1 cellular context compared by ENCODE assay signal in the genomic region with DNA sequence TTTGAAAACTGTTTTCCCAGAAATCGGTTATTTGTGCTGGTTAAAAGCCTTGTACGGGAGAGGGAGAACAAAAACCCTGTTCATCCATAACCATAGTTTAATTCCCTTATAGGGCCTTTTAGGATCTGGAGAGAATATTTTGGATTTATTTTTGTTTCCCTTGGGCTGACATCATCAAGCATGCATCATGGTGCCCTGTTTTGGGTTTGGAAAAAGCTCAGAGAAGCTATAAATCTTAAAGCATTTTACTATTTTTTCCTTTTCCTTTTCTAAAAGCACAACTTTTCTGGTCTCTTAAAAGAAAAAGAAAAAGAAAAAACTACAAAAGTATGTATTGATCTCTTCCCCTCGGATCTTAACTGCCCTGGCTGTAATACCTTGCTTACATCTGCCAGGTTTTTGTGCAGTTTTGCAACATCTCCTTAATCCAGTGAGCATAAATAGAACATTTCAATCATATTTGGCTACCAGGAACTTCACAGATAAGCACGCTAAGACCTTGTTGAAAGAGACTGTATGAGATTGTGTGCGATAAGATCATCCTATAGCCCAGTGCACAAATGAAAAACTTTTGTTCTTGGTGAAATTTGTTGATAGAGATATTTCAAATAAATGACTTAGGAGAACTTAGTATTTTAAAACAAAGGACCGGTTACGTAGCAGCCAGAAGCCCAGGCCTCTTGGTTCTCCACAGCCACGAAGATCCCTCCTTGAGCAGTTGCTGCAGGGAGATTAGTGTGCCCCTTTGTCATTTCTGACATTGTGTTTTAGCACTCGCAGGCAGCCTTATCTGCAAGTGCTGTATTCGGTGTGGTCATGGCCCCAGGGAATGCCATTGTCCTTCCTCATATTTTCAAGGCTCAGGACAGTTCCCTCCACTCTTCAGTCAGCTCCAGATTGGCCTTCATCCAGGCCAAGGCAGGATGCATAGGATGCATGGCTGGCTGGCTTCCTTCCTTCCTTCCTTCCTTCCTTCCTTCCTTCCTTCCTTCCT.
TF ChIP-seq lines count a peak whose summit lies in the region.

No MANE protein-coding gene starts in this region.

TF ChIP-seq in K562, 482 proteins besides CTCF, POLR2A, EP300 and RAD21 (continued from another document):
- TF ChIP-seq CBFA2T2 (conservative IDR thresholded peaks at IDR 0.05): peak; percentile 70
- peak; percentile 55; the same call in 1 of the 2 replicates for TF ChIP-seq TAL1 (IDR thresholded peaks at IDR 0.05)
- TF ChIP-seq ZBTB17 (CRISPR knock-in tag; IDR thresholded peaks at IDR 0.05): peak; percentile 12; the same call in 1 of the 2 replicates
- TF ChIP-seq POLR2AphosphoS5 (IDR thresholded peaks at IDR 0.05; ENCODE audit: control insufficient read depth, insufficient read depth, low read depth, low read length): peak; percentile 50
- no peak for TF ChIP-seq JUND (IDR thresholded peaks at IDR 0.05; ENCODE audit: borderline replicate concordance, low read depth, low read length)
- peak; percentile 48; the same call in 1 of the 3 replicates for TF ChIP-seq JUND (tag; IDR thresholded peaks at IDR 0.05; ENCODE audit: borderline replicate concordance, low read depth, low read length)
- TF ChIP-seq DPF2 (IDR thresholded peaks at IDR 0.05): peak; percentile 69
- no peak for TF ChIP-seq MBD2 (IDR thresholded peaks at IDR 0.05; ENCODE audit: borderline replicate concordance, low read depth)
- TF ChIP-seq POLR3A (IDR thresholded peaks at IDR 0.05; ENCODE audit: borderline replicate concordance, extremely low read depth, insufficient read depth, insufficient read length): peak; percentile 3
- TF ChIP-seq, protein P1, sequence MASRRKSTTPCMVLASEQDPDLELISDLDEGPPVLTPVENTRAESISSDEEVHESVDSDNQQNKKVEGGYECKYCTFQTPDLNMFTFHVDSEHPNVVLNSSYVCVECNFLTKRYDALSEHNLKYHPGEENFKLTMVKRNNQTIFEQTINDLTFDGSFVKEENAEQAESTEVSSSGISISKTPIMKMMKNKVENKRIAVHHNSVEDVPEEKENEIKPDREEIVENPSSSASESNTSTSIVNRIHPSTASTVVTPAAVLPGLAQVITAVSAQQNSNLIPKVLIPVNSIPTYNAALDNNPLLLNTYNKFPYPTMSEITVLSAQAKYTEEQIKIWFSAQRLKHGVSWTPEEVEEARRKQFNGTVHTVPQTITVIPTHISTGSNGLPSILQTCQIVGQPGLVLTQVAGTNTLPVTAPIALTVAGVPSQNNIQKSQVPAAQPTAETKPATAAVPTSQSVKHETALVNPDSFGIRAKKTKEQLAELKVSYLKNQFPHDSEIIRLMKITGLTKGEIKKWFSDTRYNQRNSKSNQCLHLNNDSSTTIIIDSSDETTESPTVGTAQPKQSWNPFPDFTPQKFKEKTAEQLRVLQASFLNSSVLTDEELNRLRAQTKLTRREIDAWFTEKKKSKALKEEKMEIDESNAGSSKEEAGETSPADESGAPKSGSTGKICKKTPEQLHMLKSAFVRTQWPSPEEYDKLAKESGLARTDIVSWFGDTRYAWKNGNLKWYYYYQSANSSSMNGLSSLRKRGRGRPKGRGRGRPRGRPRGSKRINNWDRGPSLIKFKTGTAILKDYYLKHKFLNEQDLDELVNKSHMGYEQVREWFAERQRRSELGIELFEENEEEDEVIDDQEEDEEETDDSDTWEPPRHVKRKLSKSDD (conservative IDR thresholded peaks at IDR 0.05; ENCODE audit: low read length): no peak
- peak; percentile 13; the same call in 1 of the 2 replicates for TF ChIP-seq ZNF324 (CRISPR knock-in tag; IDR thresholded peaks at IDR 0.05)
- TF ChIP-seq NCOR1 (IDR thresholded peaks at IDR 0.05): peak; percentile 57
- TF ChIP-seq, protein P2, sequence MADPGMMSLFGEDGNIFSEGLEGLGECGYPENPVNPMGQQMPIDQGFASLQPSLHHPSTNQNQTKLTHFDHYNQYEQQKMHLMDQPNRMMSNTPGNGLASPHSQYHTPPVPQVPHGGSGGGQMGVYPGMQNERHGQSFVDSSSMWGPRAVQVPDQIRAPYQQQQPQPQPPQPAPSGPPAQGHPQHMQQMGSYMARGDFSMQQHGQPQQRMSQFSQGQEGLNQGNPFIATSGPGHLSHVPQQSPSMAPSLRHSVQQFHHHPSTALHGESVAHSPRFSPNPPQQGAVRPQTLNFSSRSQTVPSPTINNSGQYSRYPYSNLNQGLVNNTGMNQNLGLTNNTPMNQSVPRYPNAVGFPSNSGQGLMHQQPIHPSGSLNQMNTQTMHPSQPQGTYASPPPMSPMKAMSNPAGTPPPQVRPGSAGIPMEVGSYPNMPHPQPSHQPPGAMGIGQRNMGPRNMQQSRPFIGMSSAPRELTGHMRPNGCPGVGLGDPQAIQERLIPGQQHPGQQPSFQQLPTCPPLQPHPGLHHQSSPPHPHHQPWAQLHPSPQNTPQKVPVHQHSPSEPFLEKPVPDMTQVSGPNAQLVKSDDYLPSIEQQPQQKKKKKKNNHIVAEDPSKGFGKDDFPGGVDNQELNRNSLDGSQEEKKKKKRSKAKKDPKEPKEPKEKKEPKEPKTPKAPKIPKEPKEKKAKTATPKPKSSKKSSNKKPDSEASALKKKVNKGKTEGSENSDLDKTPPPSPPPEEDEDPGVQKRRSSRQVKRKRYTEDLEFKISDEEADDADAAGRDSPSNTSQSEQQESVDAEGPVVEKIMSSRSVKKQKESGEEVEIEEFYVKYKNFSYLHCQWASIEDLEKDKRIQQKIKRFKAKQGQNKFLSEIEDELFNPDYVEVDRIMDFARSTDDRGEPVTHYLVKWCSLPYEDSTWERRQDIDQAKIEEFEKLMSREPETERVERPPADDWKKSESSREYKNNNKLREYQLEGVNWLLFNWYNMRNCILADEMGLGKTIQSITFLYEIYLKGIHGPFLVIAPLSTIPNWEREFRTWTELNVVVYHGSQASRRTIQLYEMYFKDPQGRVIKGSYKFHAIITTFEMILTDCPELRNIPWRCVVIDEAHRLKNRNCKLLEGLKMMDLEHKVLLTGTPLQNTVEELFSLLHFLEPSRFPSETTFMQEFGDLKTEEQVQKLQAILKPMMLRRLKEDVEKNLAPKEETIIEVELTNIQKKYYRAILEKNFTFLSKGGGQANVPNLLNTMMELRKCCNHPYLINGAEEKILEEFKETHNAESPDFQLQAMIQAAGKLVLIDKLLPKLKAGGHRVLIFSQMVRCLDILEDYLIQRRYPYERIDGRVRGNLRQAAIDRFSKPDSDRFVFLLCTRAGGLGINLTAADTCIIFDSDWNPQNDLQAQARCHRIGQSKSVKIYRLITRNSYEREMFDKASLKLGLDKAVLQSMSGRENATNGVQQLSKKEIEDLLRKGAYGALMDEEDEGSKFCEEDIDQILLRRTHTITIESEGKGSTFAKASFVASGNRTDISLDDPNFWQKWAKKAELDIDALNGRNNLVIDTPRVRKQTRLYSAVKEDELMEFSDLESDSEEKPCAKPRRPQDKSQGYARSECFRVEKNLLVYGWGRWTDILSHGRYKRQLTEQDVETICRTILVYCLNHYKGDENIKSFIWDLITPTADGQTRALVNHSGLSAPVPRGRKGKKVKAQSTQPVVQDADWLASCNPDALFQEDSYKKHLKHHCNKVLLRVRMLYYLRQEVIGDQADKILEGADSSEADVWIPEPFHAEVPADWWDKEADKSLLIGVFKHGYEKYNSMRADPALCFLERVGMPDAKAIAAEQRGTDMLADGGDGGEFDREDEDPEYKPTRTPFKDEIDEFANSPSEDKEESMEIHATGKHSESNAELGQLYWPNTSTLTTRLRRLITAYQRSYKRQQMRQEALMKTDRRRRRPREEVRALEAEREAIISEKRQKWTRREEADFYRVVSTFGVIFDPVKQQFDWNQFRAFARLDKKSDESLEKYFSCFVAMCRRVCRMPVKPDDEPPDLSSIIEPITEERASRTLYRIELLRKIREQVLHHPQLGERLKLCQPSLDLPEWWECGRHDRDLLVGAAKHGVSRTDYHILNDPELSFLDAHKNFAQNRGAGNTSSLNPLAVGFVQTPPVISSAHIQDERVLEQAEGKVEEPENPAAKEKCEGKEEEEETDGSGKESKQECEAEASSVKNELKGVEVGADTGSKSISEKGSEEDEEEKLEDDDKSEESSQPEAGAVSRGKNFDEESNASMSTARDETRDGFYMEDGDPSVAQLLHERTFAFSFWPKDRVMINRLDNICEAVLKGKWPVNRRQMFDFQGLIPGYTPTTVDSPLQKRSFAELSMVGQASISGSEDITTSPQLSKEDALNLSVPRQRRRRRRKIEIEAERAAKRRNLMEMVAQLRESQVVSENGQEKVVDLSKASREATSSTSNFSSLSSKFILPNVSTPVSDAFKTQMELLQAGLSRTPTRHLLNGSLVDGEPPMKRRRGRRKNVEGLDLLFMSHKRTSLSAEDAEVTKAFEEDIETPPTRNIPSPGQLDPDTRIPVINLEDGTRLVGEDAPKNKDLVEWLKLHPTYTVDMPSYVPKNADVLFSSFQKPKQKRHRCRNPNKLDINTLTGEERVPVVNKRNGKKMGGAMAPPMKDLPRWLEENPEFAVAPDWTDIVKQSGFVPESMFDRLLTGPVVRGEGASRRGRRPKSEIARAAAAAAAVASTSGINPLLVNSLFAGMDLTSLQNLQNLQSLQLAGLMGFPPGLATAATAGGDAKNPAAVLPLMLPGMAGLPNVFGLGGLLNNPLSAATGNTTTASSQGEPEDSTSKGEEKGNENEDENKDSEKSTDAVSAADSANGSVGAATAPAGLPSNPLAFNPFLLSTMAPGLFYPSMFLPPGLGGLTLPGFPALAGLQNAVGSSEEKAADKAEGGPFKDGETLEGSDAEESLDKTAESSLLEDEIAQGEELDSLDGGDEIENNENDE (IDR thresholded peaks at IDR 0.05; ENCODE audit: low read depth, low read length): no peak
- TF ChIP-seq SOX6 (IDR thresholded peaks at IDR 0.05): peak; percentile 97
- peak; percentile 77 for TF ChIP-seq GATA2 (CRISPR knock-in tag; IDR thresholded peaks at IDR 0.05)
- peak in 1 of 2 experiments; percentile 36; a peak in 1 of 4 replicates for TF ChIP-seq RCOR1 (IDR thresholded peaks at IDR 0.05; ENCODE audit: borderline replicate concordance in 1 of 2, low read depth in 2 of 2, low read length in 2 of 2)
- TF ChIP-seq RFX5 (IDR thresholded peaks at IDR 0.05; ENCODE audit: low read depth, low read length): no peak
- TF ChIP-seq HDAC2 (IDR thresholded peaks at IDR 0.05): 0 out of 2 replicates have a peak, but pooled peaks have one; percentile 42
- 0 out of 2 replicates have a peak, but pooled peaks have one; percentile 14 for TF ChIP-seq TCF7 (IDR thresholded peaks at IDR 0.05; ENCODE audit: borderline replicate concordance)
- no peak for TF ChIP-seq BRF1 (IDR thresholded peaks at IDR 0.05; ENCODE audit: borderline replicate concordance, extremely low read depth, insufficient read length)
- TF ChIP-seq CXXC5 (CRISPR knock-in tag; IDR thresholded peaks at IDR 0.05): peak; percentile 32; the same call in 1 of the 2 replicates
- TF ChIP-seq ZKSCAN1 (IDR thresholded peaks at IDR 0.05; ENCODE audit: low read depth, low read length): 0 out of 2 replicates have a peak, but pooled peaks have one; percentile 13
- TF ChIP-seq ARID1B (IDR thresholded peaks at IDR 0.05): peak; percentile 76
- TF ChIP-seq, protein P3, sequence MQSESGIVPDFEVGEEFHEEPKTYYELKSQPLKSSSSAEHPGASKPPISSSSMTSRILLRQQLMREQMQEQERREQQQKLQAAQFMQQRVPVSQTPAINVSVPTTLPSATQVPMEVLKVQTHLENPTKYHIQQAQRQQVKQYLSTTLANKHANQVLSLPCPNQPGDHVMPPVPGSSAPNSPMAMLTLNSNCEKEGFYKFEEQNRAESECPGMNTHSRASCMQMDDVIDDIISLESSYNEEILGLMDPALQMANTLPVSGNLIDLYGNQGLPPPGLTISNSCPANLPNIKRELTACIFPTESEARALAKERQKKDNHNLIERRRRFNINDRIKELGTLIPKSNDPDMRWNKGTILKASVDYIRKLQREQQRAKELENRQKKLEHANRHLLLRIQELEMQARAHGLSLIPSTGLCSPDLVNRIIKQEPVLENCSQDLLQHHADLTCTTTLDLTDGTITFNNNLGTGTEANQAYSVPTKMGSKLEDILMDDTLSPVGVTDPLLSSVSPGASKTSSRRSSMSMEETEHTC (IDR thresholded peaks at IDR 0.05): no peak
- 0 out of 2 replicates have a peak, but pooled peaks have one; percentile 44 for TF ChIP-seq ETV1 (tag; conservative IDR thresholded peaks at IDR 0.05; ENCODE audit: low read depth)
- TF ChIP-seq SRSF1 (IDR thresholded peaks at IDR 0.05; ENCODE audit: low read depth, low read length): no peak
- 0 out of 3 replicates have a peak, but pooled peaks of 1 of the 2 experiments have one; percentile 21 for TF ChIP-seq CBX3 (IDR thresholded peaks at IDR 0.05; ENCODE audit: borderline replicate concordance in 1 of 2, low read length in 2 of 2)
- no peak for TF ChIP-seq SAP30 (IDR thresholded peaks at IDR 0.05; ENCODE audit: borderline replicate concordance, insufficient read depth, low read depth, low read length, poor library complexity, severe bottlenecking)
